Comparison of ENCODE assay signal across 20 cellular contexts in genomic region chr13:74092711-74093110, GRCh38. TPM values are rescaled to one million over a fixed set of nuclear protein-coding genes. Genes with fewer than 3 reads are reported as not detected.
DNase-seq lines count a peak whose midpoint lies in the region; ATAC-seq and TF ChIP-seq lines count a peak whose summit lies in the region.
"Had no signal": no experiment of that assay in that cellular context is flagged by ENCODE, and none has a peak within 500 bp of the region (broad histone marks: within the 10 kb centered on the region; RNA-seq: fewer than 3 reads in every experiment).

No MANE protein-coding gene starts in this region.

- intact Hi-C loops in activated CD4-positive, alpha-beta T cell treated with anti-CD3 and anti-CD28 coated beads for 36 hours (cut with DNase I, micrococcal nuclease) = no loop called here
- intact Hi-C loops in spleen (cut with DNase I; ENCODE audit: low total_unique reads) = no loop called here

- H3K4me1 Mint-ChIP-seq in activated CD4-positive, alpha-beta T cell treated with anti-CD3 and anti-CD28 coated beads for 36 hours = peaks cover 68% of the 10 kb centered on the region

- peak overlapping the region; percentile 61 for H3K27ac Mint-ChIP-seq in activated CD4-positive, alpha-beta T cell treated with anti-CD3 and anti-CD28 coated beads for 36 hours
- H3K27ac Mint-ChIP-seq: activated CD8-positive, alpha-beta memory T cell treated with anti-CD3 and anti-CD28 coated beads, Interleukin-2, amount 10 ng/mL, durations not matched to agents 7 days and 5 days had no signal

- H3K27me3 ChIP-seq in effector memory CD4-positive, alpha-beta T cell (replicated peaks; ENCODE audit: control insufficient read depth, insufficient read depth, low read length, poor library complexity, severe bottlenecking) = no peaks in the 10 kb centered on the region
- H3K27me3 ChIP-seq in spleen (replicated peaks in 1 of 7) = no peaks in the 10 kb centered on the region
- H3K27me3 ChIP-seq: hepatocyte, tibial nerve had no signal

- no peak for ATAC-seq in activated CD4-positive, alpha-beta T cell treated with anti-CD3 and anti-CD28 coated beads for 36 hours
- ATAC-seq in HG03196 (IDR thresholded peaks at IDR 0.05; ENCODE audit: unreplicated experiment) = no peak
- ATAC-seq: activated CD8-positive, alpha-beta memory T cell treated with anti-CD3 and anti-CD28 coated beads, Interleukin-2, amount 10 ng/mL, durations not matched to agents 7 days and 5 days; Right ventricle myocardium inferior had no signal

- H3K27me3 Mint-ChIP-seq in activated CD4-positive, alpha-beta T cell treated with anti-CD3 and anti-CD28 coated beads for 36 hours = no peaks in the 10 kb centered on the region
- H3K27me3 Mint-ChIP-seq: activated CD8-positive, alpha-beta memory T cell treated with anti-CD3 and anti-CD28 coated beads, Interleukin-2, amount 10 ng/mL, durations not matched to agents 7 days and 5 days had no signal

- peak overlapping the region; percentile 0 for H3K4me3 Mint-ChIP-seq in activated CD4-positive, alpha-beta T cell treated with anti-CD3 and anti-CD28 coated beads for 36 hours
- H3K4me3 Mint-ChIP-seq: activated CD8-positive, alpha-beta memory T cell treated with anti-CD3 and anti-CD28 coated beads, Interleukin-2, amount 10 ng/mL, durations not matched to agents 7 days and 5 days had no signal

- no peak for TF ChIP-seq POLR2A in spleen (IDR thresholded peaks at IDR 0.05)

- CTCF ChIA-PET in activated CD4-positive, alpha-beta T cell treated with anti-CD3 and anti-CD28 coated beads for 36 hours (lab: Charles Lee) = no interaction called here

- H3K4me1 ChIP-seq in effector memory CD4-positive, alpha-beta T cell (ENCODE audit: control insufficient read depth, insufficient read depth, low read length, poor library complexity, severe bottlenecking) = peaks cover 25% of the 10 kb centered on the region
- H3K4me1 ChIP-seq in spleen = peaks cover 0 to 74% (median 26%) of the 10 kb centered on the region in 6 donors

- no peaks in the 10 kb centered on the region for H3K36me3 ChIP-seq in effector memory CD4-positive, alpha-beta T cell (ENCODE audit: control insufficient read depth, insufficient read depth, low read length)
- H3K36me3 ChIP-seq in spleen = no peaks in the 10 kb centered on the region
- H3K36me3 ChIP-seq: tibial nerve had no signal

- no peak for DNase-seq in activated CD4-positive, alpha-beta T cell treated with anti-CD3 and anti-CD28 coated beads for 36 hours
- DNase-seq in activated CD4-positive, alpha-beta T cell treated with anti-CD3 and anti-CD28 coated beads for 4 hours = no peak
- DNase-seq in NCI-H526 treated with DMSO at 0.1 percent for 48 hours (lab: John Stamatoyannopoulos, UW) (peak; percentile 24), spleen (no peak), putamen (ENCODE audit: low spot score) (no peak), NOMO-1 (lab: John Stamatoyannopoulos, UW; ENCODE audit: unreplicated experiment in 2 of 2) (no peak)
- no peak for DNase-seq in effector memory CD4-positive, alpha-beta T cell
- DNase-seq: 8988T; activated CD8-positive, alpha-beta memory T cell treated with anti-CD3 and anti-CD28 coated beads, Interleukin-2, amount 10 ng/mL, durations not matched to agents 7 days and 5 days; effector CD4-positive, alpha-beta T cell; EL; midbrain; NCI-H1417 treated with DMSO at 0.1 percent for 48 hours; stimulated activated CD4-positive, alpha-beta T cell treated with anti-CD3 and anti-CD28 coated beads, Interleukin-4, amount 100 ng/mL, for 1 hour; stimulated activated CD8-positive, alpha-beta memory T cell treated with anti-CD3 and anti-CD28 coated beads, Interleukin-4, amount 100 ng/mL, for 48 hours had no signal

- no peak overlapping the region for H3K4me3 ChIP-seq in effector memory CD4-positive, alpha-beta T cell (ENCODE audit: insufficient read depth, low read depth, low read length, poor library complexity, severe bottlenecking)
- H3K4me3 ChIP-seq in spleen = no peak overlapping the region
- H3K4me3 ChIP-seq: hepatocyte, tibial nerve had no signal

- TF ChIP-seq CTCF in spleen (IDR thresholded peaks at IDR 0.05 in 8 of 11, conservative IDR thresholded peaks at IDR 0.05 in 3 of 11) = no peak

- 26 to 41% (median 35%) methylated on average over 3 of the region's 3 CpGs for WGBS in spleen, 5 donors

- H3K9me3 ChIP-seq in effector memory CD4-positive, alpha-beta T cell (ENCODE audit: control insufficient read depth, low read length) = no peaks in the 10 kb centered on the region
- no peaks in the 10 kb centered on the region for H3K9me3 ChIP-seq in spleen
- H3K9me3 ChIP-seq: tibial nerve had no signal

- H3K9me3 Mint-ChIP-seq in activated CD4-positive, alpha-beta T cell treated with anti-CD3 and anti-CD28 coated beads for 36 hours (ENCODE audit: low read depth) = no peaks in the 10 kb centered on the region

- peaks cover 3% of the 10 kb centered on the region for H3K36me3 Mint-ChIP-seq in activated CD4-positive, alpha-beta T cell treated with anti-CD3 and anti-CD28 coated beads for 36 hours (ENCODE audit: low read depth)

- H3K27ac ChIP-seq in effector memory CD4-positive, alpha-beta T cell (ENCODE audit: insufficient read depth, low read length, poor library complexity, severe bottlenecking) = peak overlapping the region; percentile 12
- H3K27ac ChIP-seq in spleen = peak overlapping the region in 6 of 8 donors; percentile 4 to 51 (median 22)
- H3K27ac ChIP-seq: hepatocyte, KMS-11, tibial nerve had no signal

- POLR2A ChIA-PET in activated CD4-positive, alpha-beta T cell treated with anti-CD3 and anti-CD28 coated beads for 36 hours (lab: Charles Lee) = no interaction called here

RNA-seq across cellular contexts. Expression of gene KLF12, which starts 41.5 kb away (rescaled TPM):
- 10 to 100 TPM; 20.1 to 29.2 TPM for total RNA-seq in activated CD4-positive, alpha-beta T cell treated with anti-CD3 and anti-CD28 coated beads for 36 hours
- total RNA-seq in spleen = 10 to 100 TPM; 27.5 to 46.0 (median 33.9) TPM
- polyA plus RNA-seq in spleen = 1 to 10 TPM; 3.8 to 4.5 (median 3.9) TPM
